ENCODE assay signal across 24 cellular contexts in genomic region chr9:5971740-5972139, GRCh38. TPM values are rescaled to one million over a fixed set of nuclear protein-coding genes. Genes with fewer than 3 reads are reported as not detected.
A peak's percentile ranks its signal among the peaks of the same experiment; 100 is the strongest.
DNase-seq lines count a peak whose midpoint lies in the region; ATAC-seq, FAIRE-seq and TF ChIP-seq lines count a peak whose summit lies in the region.
"Had no signal": no experiment of that assay in that cellular context is flagged by ENCODE, and none has a peak within 500 bp of the region (broad histone marks: within the 10 kb centered on the region; RNA-seq: fewer than 3 reads in every experiment).

No MANE protein-coding gene starts in this region.

- no peak for TF ChIP-seq CTCF in GM12878 (IDR thresholded peaks at IDR 0.05 in 2 of 3, conservative IDR thresholded peaks at IDR 0.05 in 1 of 3; ENCODE audit: control insufficient read depth in 2 of 3, extremely low read depth in 1 of 3, insufficient read depth in 1 of 3, low read depth in 3 of 3, low read length in 3 of 3)
- no peak for TF ChIP-seq CTCF in natural killer cell (IDR thresholded peaks at IDR 0.05)
- TF ChIP-seq CTCF in smooth muscle cell (IDR thresholded peaks at IDR 0.05; ENCODE audit: borderline replicate concordance, insufficient read depth, poor library complexity, severe bottlenecking): no peak

- TF ChIP-seq RAD21 in GM12878 (IDR thresholded peaks at IDR 0.05; ENCODE audit: insufficient read depth, low read depth, low read length): no peak

- H3K36me3 ChIP-seq in GM12878 (ENCODE audit: control insufficient read depth in 2 of 2, insufficient read depth in 2 of 2, low read length in 1 of 2): no peaks in the 10 kb centered on the region; a peak in 3 of 4 replicates
- peaks cover 23% of the 10 kb centered on the region for H3K36me3 ChIP-seq in smooth muscle cell (ENCODE audit: low read depth)

- H3K27me3 ChIP-seq in GM12878 (replicated peaks in 1 of 2; ENCODE audit: control insufficient read depth in 2 of 2, insufficient read depth in 2 of 2, low read length in 1 of 2): no peaks in the 10 kb centered on the region
- H3K27me3 ChIP-seq in smooth muscle cell (ENCODE audit: low read depth): no peaks in the 10 kb centered on the region
- H3K27me3 ChIP-seq: BLaER1, gastroesophageal sphincter, tibial nerve had no signal

- H3K27ac Mint-ChIP-seq in natural killer cell: peak overlapping the region; percentile 2 to 8

- POLR2A ChIA-PET in GM12878 (lab: Charles Lee): interaction anchor here (0.7 kb wide), 1 partner anchor 36 kb away, joined by 3 read pairs; no protein-coding TSS in a partner anchor

- peak; percentile 73 for FAIRE-seq in GM12878 (lab: Jason Lieb, UNC)
- FAIRE-seq: HepG2 had no signal

- H3K4me3 ChIP-seq in GM12878 (no peak overlapping the region), smooth muscle cell (no peak overlapping the region)
- H3K4me3 ChIP-seq: BLaER1, gastroesophageal sphincter, lung, tibial nerve had no signal

- H3K4me1 Mint-ChIP-seq in natural killer cell: peaks cover 33 to 35% of the 10 kb centered on the region in 2 donors
- H3K4me1 Mint-ChIP-seq: neural crest cell had no signal

- peak; percentile 59 for DNase-seq in EH (ENCODE audit: low read depth)
- DNase-seq in M059J (ENCODE audit: low read depth): peak; percentile 52
- DNase-seq in GM12878 (ENCODE audit: low read depth, low spot score): no peak
- DNase-seq in natural killer cell: no peak
- DNase-seq in ecto neural progenitor cell (ENCODE audit: low spot score): no peak
- DNase-seq in smooth muscle cell (lab: John Stamatoyannopoulos, UW; ENCODE audit: unreplicated experiment): no peak
- DNase-seq: activated CD4-positive, alpha-beta T cell treated with anti-CD3 and anti-CD28 coated beads, Interleukin-2, amount 50 U/mL, for 1 hour; anterior cingulate cortex; DMS153; effector CD4-positive, alpha-beta T cell; GOT3; NCI-H1048; NCI-H2171; right cardiac atrium; stimulated activated CD4-positive, alpha-beta T cell treated with anti-CD3 and anti-CD28 coated beads, Interleukin-2, amount 100 ng/mL, for 48 hours; T1000 had no signal

- H3K4me1 ChIP-seq in GM12878 (ENCODE audit: control insufficient read depth, insufficient read depth, low read length): no peaks in the 10 kb centered on the region
- H3K4me1 ChIP-seq in smooth muscle cell (ENCODE audit: low read depth): no peaks in the 10 kb centered on the region
- H3K4me1 ChIP-seq: BLaER1 had no signal

- H3K36me3 Mint-ChIP-seq in natural killer cell: peaks cover 13% of the 10 kb centered on the region

- H3K4me2 ChIP-seq in GM12878 (ENCODE audit: control insufficient read depth, insufficient read depth) (no peak overlapping the region), smooth muscle cell (no peak overlapping the region)
- H3K4me2 ChIP-seq: BLaER1 had no signal

- in situ Hi-C loops in GM12878 (cut with MboI): no loop called here

- H3K27me3 Mint-ChIP-seq in natural killer cell (ENCODE audit: low read depth in 2 of 2): no peaks in the 10 kb centered on the region

- H3F3A ChIP-seq in smooth muscle cell (ENCODE audit: low read depth): no peaks in the 10 kb centered on the region

- SMC1A ChIA-PET in GM12878 (lab: Charles Lee; ENCODE audit: uncharacterized antibody, unreplicated experiment): interaction anchor here (1.1 to 2.6 kb wide), 9 partner anchors 10 to 85 kb away, joined by 3 to 9 read pairs (median 4); no protein-coding TSS in a partner anchor

- H3K9me3 ChIP-seq in GM12878 (replicated peaks; ENCODE audit: control insufficient read depth, insufficient read depth, low read length) (no peaks in the 10 kb centered on the region; the same call in 2 of the 3 replicates), smooth muscle cell (replicated peaks; ENCODE audit: low read depth) (no peaks in the 10 kb centered on the region)
- H3K9me3 ChIP-seq: gastroesophageal sphincter, tibial nerve had no signal

- H3K27ac ChIP-seq in GM12878 (ENCODE audit: control insufficient read depth, insufficient read depth) (no peak overlapping the region), smooth muscle cell (ENCODE audit: low read depth) (no peak overlapping the region)
- H3K27ac ChIP-seq: BLaER1, gastroesophageal sphincter, tibial nerve had no signal

- no peak for TF ChIP-seq EP300 in GM12878 (IDR thresholded peaks at IDR 0.05; ENCODE audit: borderline replicate concordance in 1 of 2, control insufficient read depth in 1 of 2, low read depth in 2 of 2, low read length in 2 of 2)

- H3K9me3 Mint-ChIP-seq in natural killer cell: no peaks in the 10 kb centered on the region

- H2AFZ ChIP-seq in GM12878 (ENCODE audit: control insufficient read depth, low read depth, low read length): no peak overlapping the region
- no peak overlapping the region for H2AFZ ChIP-seq in smooth muscle cell (ENCODE audit: low read depth)

- RAD21 ChIA-PET in GM12878 (lab: Charles Lee; ENCODE audit: unreplicated experiment): interaction anchor here (0.7 to 2.8 kb wide), 2 partner anchors 30 to 86 kb away, joined by 3 to 16 read pairs; no protein-coding TSS in a partner anchor

- no peaks in the 10 kb centered on the region for H4K20me1 ChIP-seq in GM12878 (ENCODE audit: control insufficient read depth, insufficient read depth)
- H4K20me1 ChIP-seq in smooth muscle cell (ENCODE audit: low read depth): peaks cover 16% of the 10 kb centered on the region

- CTCF ChIA-PET in GM12878 (lab: Yijun Ruan, JAX): interaction anchor here (1.0 to 2.3 kb wide), 5 partner anchors 15 to 86 kb away, joined by 3 to 8 read pairs (median 5); no protein-coding TSS in a partner anchor

- ATAC-seq in GM12878 (no peak), natural killer cell (no peak), HG03039 (IDR thresholded peaks at IDR 0.05; ENCODE audit: unreplicated experiment) (no peak), GM19452 (IDR thresholded peaks at IDR 0.05; ENCODE audit: unreplicated experiment) (no peak)
- ATAC-seq: gastroesophageal sphincter, HepG2, right cardiac atrium had no signal

- H3K9ac ChIP-seq in GM12878 (ENCODE audit: control insufficient read depth, insufficient read depth, low read length): no peak overlapping the region
- H3K9ac ChIP-seq in smooth muscle cell (ENCODE audit: low read depth): no peak overlapping the region
- H3K9ac ChIP-seq: BLaER1 had no signal

- intact Hi-C loops in GM12878 (cut with micrococcal nuclease; ENCODE audit: unreplicated experiment) (no loop called here), natural killer cell (cut with micrococcal nuclease) (no loop called here)

- no peak overlapping the region for H3K4me3 Mint-ChIP-seq in natural killer cell
- H3K4me3 Mint-ChIP-seq: neural crest cell had no signal

- BruUV-seq in GM12878 (replicated peaks; lab: Mats Ljungman, UMichigan): no TSS peak

- TF ChIP-seq POLR2A in GM12878 (IDR thresholded peaks at IDR 0.05; ENCODE audit: low read depth, low read length): no peak

- H3K79me2 ChIP-seq in GM12878 (ENCODE audit: control insufficient read depth, insufficient read depth, low read length): no peaks in the 10 kb centered on the region
- peaks cover 8% of the 10 kb centered on the region for H3K79me2 ChIP-seq in smooth muscle cell (ENCODE audit: low read depth)

TF ChIP-seq in GM12878, 131 proteins besides CTCF, POLR2A, EP300 and RAD21:
- TF ChIP-seq BCL11A (IDR thresholded peaks at IDR 0.05; ENCODE audit: low read depth, low read length) (no peak), ZBTB4 (CRISPR knock-in tag; IDR thresholded peaks at IDR 0.05) (no peak), SMAD5 (IDR thresholded peaks at IDR 0.05; ENCODE audit: low read depth) (no peak), DPF2 (IDR thresholded peaks at IDR 0.05) (no peak)

RNA-seq across cellular contexts. Expression of gene RANBP6, which starts 43.7 kb away (rescaled TPM):
- total RNA-seq in M059J (2014; rRNA removed; shearing (Covaris generic)): 33.1 and 39.2 TPM in 2 replicates
- 38.5 and 40.8 TPM in 2 replicates for total RNA-seq in GM12878 (2013; cell fraction: nucleolus; rRNA removed)
- total RNA-seq in GM12878 (2014; rRNA removed) (20.4 and 21.7 TPM in 2 replicates), GM12878 (2014; rRNA removed; fragmentation: Illumina TruSeq; extraction: Trizol) (24.1 and 24.2 TPM in 2 replicates), GM12878 (2021) (17.1 and 18.1 TPM in 2 replicates), natural killer cell (10 to 100 TPM; 27.5 to 31.3 (median 29.6) TPM), smooth muscle cell (41.9 and 51.9 TPM in 2 replicates)
- 11.7 TPM for polyA plus RNA-seq in GM12878 (2011; ENCODE audit: low read depth)
- polyA plus RNA-seq in GM12878 (2011; rRNA removed) (22.2 and 36.8 TPM in 2 replicates), GM12878 (2014; fragmentation: Illumina TruSeq; extraction: Trizol) (18.3 and 24.4 TPM in 2 replicates), GM12878 (2014; fragmentation: Nextera tagmentation; extraction: Ambion mirVana) (10 to 100 TPM; 10.9 to 11.7 TPM), GM12878 (2014; rRNA removed) (11.5 and 16.6 TPM in 2 replicates), GM12878 (2016; fragmentation: Nextera tagmentation; extraction: Ambion mirVana) (10 to 100 TPM; 26.3 to 26.9 TPM), smooth muscle cell (14.1 and 20.5 TPM in 2 replicates)
- 7.1 and 7.8 TPM in 2 replicates for polyA plus RNA-seq in GM12878 (2011; cell fraction: cytosol; rRNA removed)
- 17.8 TPM in 2 replicates for polyA plus RNA-seq in GM12878 (2011; cell fraction: nucleus; rRNA removed)
- polyA plus RNA-seq in GM12878 (2012): 13.5 and 13.9 TPM in 2 replicates
- polyA minus RNA-seq in GM12878 (2011; rRNA and poly(A)+ RNA removed): 13.1 and 21.1 TPM in 2 replicates
- polyA minus RNA-seq in GM12878 (2011; cell fraction: cytosol; rRNA and poly(A)+ RNA removed): 9.2 and 9.7 TPM in 2 replicates
- 18.9 and 20.3 TPM in 2 replicates for polyA minus RNA-seq in GM12878 (2011; cell fraction: nucleus; rRNA and poly(A)+ RNA removed)

Comparison
In these comparisons a context has a peak if more than half of its experiments do, and no peak if none do; other contexts are left out.
1. DNase-seq: peak in EH (single experiment) and M059J (single experiment); none in GM12878 (single experiment), natural killer cell (single experiment), ecto neural progenitor cell (single experiment) and smooth muscle cell (single experiment).